21 cellular contexts compared by ENCODE assay signal in genomic region chr11:110928373-110928772, GRCh38.
DNase-seq lines count a peak whose midpoint lies in the region; ATAC-seq, FAIRE-seq and TF ChIP-seq lines count a peak whose summit lies in the region.
"Had no signal": no experiment of that assay in that cellular context is flagged by ENCODE, and none has a peak within 500 bp of the region (broad histone marks: within the 10 kb centered on the region; RNA-seq: fewer than 3 reads in every experiment).

No MANE protein-coding gene starts in this region.

- no peaks in the 10 kb centered on the region for H3K9me3 ChIP-seq in Peyer's patch
- H3K9me3 ChIP-seq: HAP-1 had no signal

- no peak overlapping the region for H3K27ac ChIP-seq in Peyer's patch
- H3K27ac ChIP-seq: BLaER1 treated with 17β-estradiol and CSF1 and Interleukin-3, amounts not matched to agents 10 nM and 100 nM; HL-60 had no signal

- no peaks in the 10 kb centered on the region for H3K36me3 ChIP-seq in Peyer's patch
- H3K36me3 ChIP-seq: BLaER1 treated with 17β-estradiol and CSF1 and Interleukin-3, amounts not matched to agents 10 nM and 100 nM; HAP-1 had no signal

- no peak for TF ChIP-seq CTCF in Peyer's patch (IDR thresholded peaks at IDR 0.05)

- H3K4me1 ChIP-seq in Peyer's patch, result no peaks in the 10 kb centered on the region
- H3K4me1 ChIP-seq: BLaER1 treated with 17β-estradiol and CSF1 and Interleukin-3, amounts not matched to agents 10 nM and 100 nM; HAP-1 had no signal

- ATAC-seq in HG03175 (IDR thresholded peaks at IDR 0.05; ENCODE audit: unreplicated experiment), result no peak

- no peaks in the 10 kb centered on the region for H3K27me3 ChIP-seq in Peyer's patch
- H3K27me3 ChIP-seq: BLaER1 treated with 17β-estradiol and CSF1 and Interleukin-3, amounts not matched to agents 10 nM and 100 nM had no signal

- TF ChIP-seq POLR2A in Peyer's patch (IDR thresholded peaks at IDR 0.05), result no peak

- peak; percentile 49 to 80 for DNase-seq in NCI-H524 (lab: John Stamatoyannopoulos, UW)
- no peak for DNase-seq in NCI-H524 treated with DMSO at 0.1 percent for 48 hours (lab: John Stamatoyannopoulos, UW)
- peak; percentile 10 for DNase-seq in NCI-H1105 (lab: John Stamatoyannopoulos, UW)
- DNase-seq in NCI-H82 (lab: John Stamatoyannopoulos, UW), result peak; percentile 93
- no peak for DNase-seq in Peyer's patch
- no peak for DNase-seq in ureter (ENCODE audit: low spot score)
- DNase-seq: ACHN; Calu3; CD4-positive, CD25-positive, alpha-beta regulatory T cell; DMS153; DMS79 treated with DMSO at 0.1 percent for 48 hours; EL had no signal

- H3K4me3 ChIP-seq in Peyer's patch, result no peak overlapping the region
- H3K4me3 ChIP-seq: BLaER1 treated with 17β-estradiol and CSF1 and Interleukin-3, amounts not matched to agents 10 nM and 100 nM; HAP-1 had no signal

- peak; percentile 74 for FAIRE-seq in islet of Langerhans (lab: Jason Lieb, UNC)
- FAIRE-seq: G401.6, GM12892, GM19239, H1 had no signal

Comparison
In these comparisons a context has a peak if more than half of its experiments do, and no peak if none do; other contexts are left out.
1. DNase-seq: peak in NCI-H524 (2 of 2), NCI-H1105 (single experiment) and NCI-H82 (single experiment); none in NCI-H524 treated with DMSO at 0.1 percent for 48 hours (single experiment), Peyer's patch (0 of 3) and ureter (single experiment).